Comparison of ENCODE assay signal across 8 cellular contexts in the genomic region with DNA sequence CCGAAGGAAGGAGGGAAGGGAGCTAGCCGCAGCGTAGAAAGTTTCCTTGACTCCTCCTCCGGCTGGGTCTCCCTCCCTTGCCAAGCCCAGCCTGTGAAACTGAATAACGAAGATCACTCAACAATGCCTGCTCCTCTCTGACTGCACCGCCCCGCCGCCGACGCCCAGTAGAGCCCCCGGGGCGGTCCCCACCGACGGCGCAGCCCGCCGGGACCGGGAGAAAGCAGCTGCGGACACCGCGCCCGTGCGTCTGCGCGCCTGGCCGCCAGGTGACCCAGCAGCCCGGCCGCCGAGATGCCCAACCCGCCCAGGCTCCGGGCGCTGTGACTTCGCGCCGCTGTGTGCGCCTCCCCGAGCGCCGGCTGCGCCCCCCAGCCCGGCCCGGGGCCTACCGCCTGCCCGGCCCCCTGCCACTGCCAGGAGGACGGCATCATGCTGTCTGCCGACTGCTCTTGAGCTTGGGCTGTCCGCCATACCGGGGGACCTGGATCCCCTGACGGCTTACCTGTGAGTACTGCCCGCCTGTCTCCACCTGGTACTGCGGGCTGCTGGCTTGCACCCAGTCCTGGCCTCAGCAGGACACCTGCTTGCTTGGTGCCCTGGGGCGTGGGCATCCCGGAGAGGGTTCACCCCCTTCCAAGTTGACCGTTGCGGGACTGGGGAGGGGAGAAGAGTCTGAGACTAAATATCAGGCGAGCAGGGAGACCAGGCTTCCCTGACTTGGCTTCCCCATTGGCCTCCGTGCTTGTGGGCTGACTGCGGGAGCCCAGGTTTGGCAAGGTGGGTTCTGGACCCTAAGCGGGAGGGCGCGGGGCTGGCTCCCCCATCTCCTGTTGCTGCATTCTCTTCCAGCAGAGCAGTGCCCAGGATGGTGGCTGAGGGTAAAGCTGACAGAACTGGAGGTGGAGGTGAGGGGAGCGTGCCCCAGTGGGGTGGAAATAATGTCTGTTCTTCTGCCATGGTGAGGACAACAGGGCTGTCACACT. TPM values are rescaled to one million over a fixed set of nuclear protein-coding genes. Genes with fewer than 3 reads are reported as not detected.
DNase-seq lines count a peak whose midpoint lies in the region; ATAC-seq and TF ChIP-seq lines count a peak whose summit lies in the region.

No MANE protein-coding gene starts in this region.

- peaks cover 12% of the 10 kb centered on the region for H3K27me3 ChIP-seq in CD8-positive, alpha-beta memory T cell (ENCODE audit: insufficient read depth, low read length, poor library complexity, severe bottlenecking)
- H3K27me3 ChIP-seq in MM.1S (replicated peaks; ENCODE audit: insufficient read depth, low read length) (peaks cover 10% of the 10 kb centered on the region), mesenchymal stem cell (ENCODE audit: control insufficient read depth in 1 of 2, insufficient read depth in 1 of 2, low read length in 2 of 2) (no peaks in the 10 kb centered on the region)

- H3K27ac ChIP-seq in CD8-positive, alpha-beta memory T cell (ENCODE audit: low read depth, low read length): no peak overlapping the region
- H3K27ac ChIP-seq in MM.1S (ENCODE audit: low read length): no peak overlapping the region
- H3K27ac ChIP-seq in coronary artery: peak overlapping the region in 1 of 2 donors; percentile 67
- peak overlapping the region; percentile 57 for H3K27ac ChIP-seq in mesenchymal stem cell (ENCODE audit: low read length, poor library complexity, severe bottlenecking)

- POLR2A ChIA-PET in CD8-positive, alpha-beta memory T cell (lab: Charles Lee): no interaction called here

- WGBS in mesenchymal stem cell: 21% methylated on average over 61 of the region's 62 CpGs

- peaks cover 24 to 58% of the 10 kb centered on the region in 2 donors for H3K27me3 Mint-ChIP-seq in CD8-positive, alpha-beta memory T cell

- H3K4me2 ChIP-seq in MM.1S (ENCODE audit: low read depth, low read length): peak overlapping the region; percentile 76
- peak overlapping the region; percentile 66 for H3K4me2 ChIP-seq in mesenchymal stem cell (ENCODE audit: low read length, poor library complexity, severe bottlenecking)

- H4K8ac ChIP-seq in mesenchymal stem cell (ENCODE audit: low read length): peak overlapping the region; percentile 77

- no peak overlapping the region for H3K4me3 ChIP-seq in CD8-positive, alpha-beta memory T cell (ENCODE audit: low read length)
- H3K4me3 ChIP-seq in MM.1S (ENCODE audit: low read length) (peak overlapping the region; percentile 37), coronary artery (peak overlapping the region; percentile 71), mesenchymal stem cell (ENCODE audit: insufficient read depth in 1 of 2, low read depth in 1 of 2, low read length in 2 of 2) (peak overlapping the region; percentile 78 to 79)

- peak overlapping the region in 1 of 2 experiments; percentile 80 for H3K14ac ChIP-seq in mesenchymal stem cell (ENCODE audit: low read length in 2 of 2)

- no peak for ATAC-seq in GM21786 (IDR thresholded peaks at IDR 0.05; ENCODE audit: unreplicated experiment)
- ATAC-seq in HG02571 (IDR thresholded peaks at IDR 0.05; ENCODE audit: unreplicated experiment): no peak

- no peaks in the 10 kb centered on the region for H3F3A ChIP-seq in MM.1S (ENCODE audit: insufficient read depth, low read length)

- peaks cover 5% of the 10 kb centered on the region for H3K79me1 ChIP-seq in mesenchymal stem cell (replicated peaks; ENCODE audit: low read length, poor library complexity, severe bottlenecking)

- H3K9ac ChIP-seq in MM.1S (ENCODE audit: low read length) (no peak overlapping the region), mesenchymal stem cell (ENCODE audit: low read length) (peak overlapping the region; percentile 80)

- no peak overlapping the region for H2AK5ac ChIP-seq in mesenchymal stem cell (ENCODE audit: low read length, severe bottlenecking)

- no peaks in the 10 kb centered on the region for H3K36me3 Mint-ChIP-seq in CD8-positive, alpha-beta memory T cell

- peak overlapping the region in 1 of 2 experiments; percentile 3 for H3K23ac ChIP-seq in mesenchymal stem cell (ENCODE audit: low read length in 2 of 2)

- peak overlapping the region; percentile 51 to 89 for H3K18ac ChIP-seq in mesenchymal stem cell (ENCODE audit: low read depth in 1 of 2, low read length in 2 of 2)

- TF ChIP-seq CTCF in MM.1S (IDR thresholded peaks at IDR 0.05; ENCODE audit: low read length) (no peak), coronary artery (IDR thresholded peaks at IDR 0.05) (no peak)

- H3K9me3 ChIP-seq in CD8-positive, alpha-beta memory T cell (ENCODE audit: low read length): no peaks in the 10 kb centered on the region
- no peaks in the 10 kb centered on the region for H3K9me3 ChIP-seq in MM.1S (replicated peaks; ENCODE audit: insufficient read depth, low read length)
- no peaks in the 10 kb centered on the region for H3K9me3 ChIP-seq in mesenchymal stem cell (ENCODE audit: control insufficient read depth, low read length)

- peak overlapping the region; percentile 38 to 63 for H3K4ac ChIP-seq in mesenchymal stem cell (ENCODE audit: low read depth in 1 of 2, low read length in 2 of 2)

- H2BK5ac ChIP-seq in mesenchymal stem cell (ENCODE audit: low read depth, low read length, poor library complexity, severe bottlenecking): no peak overlapping the region

- H3K4me3 Mint-ChIP-seq in CD8-positive, alpha-beta memory T cell: peak overlapping the region in 5 of 7 donors; percentile 57 to 76 (median 75)

- peaks cover 9% of the 10 kb centered on the region for H3K4me1 ChIP-seq in CD8-positive, alpha-beta memory T cell (ENCODE audit: insufficient read depth, low read length)
- H3K4me1 ChIP-seq in MM.1S (ENCODE audit: low read length) (peaks cover 6% of the 10 kb centered on the region; the same call in 1 of the 2 replicates), mesenchymal stem cell (ENCODE audit: control insufficient read depth, insufficient read depth, low read depth, low read length) (peaks cover 33% of the 10 kb centered on the region)

- no peaks in the 10 kb centered on the region for H3K9me3 Mint-ChIP-seq in CD8-positive, alpha-beta memory T cell

- H3K79me2 ChIP-seq in MM.1S (ENCODE audit: low read length): no peaks in the 10 kb centered on the region

- H4K20me1 ChIP-seq in MM.1S (ENCODE audit: insufficient read depth, low read length): no peaks in the 10 kb centered on the region

- H2BK120ac ChIP-seq in mesenchymal stem cell (ENCODE audit: low read depth, low read length): peak overlapping the region; percentile 76

- peaks cover 8 to 18% (median 10%) of the 10 kb centered on the region in 3 donors for H3K4me1 Mint-ChIP-seq in CD8-positive, alpha-beta memory T cell

- no peaks in the 10 kb centered on the region for H3K9me2 ChIP-seq in MM.1S (replicated peaks; ENCODE audit: insufficient read depth, low read length)

- no peaks in the 10 kb centered on the region for H3K36me3 ChIP-seq in CD8-positive, alpha-beta memory T cell (ENCODE audit: insufficient read depth, low read length)
- H3K36me3 ChIP-seq in MM.1S (replicated peaks; ENCODE audit: insufficient read depth, low read length) (no peaks in the 10 kb centered on the region), mesenchymal stem cell (ENCODE audit: control insufficient read depth in 1 of 2, insufficient read depth in 2 of 2, low read depth in 1 of 2, low read length in 2 of 2) (peaks cover 0 to 24% of the 10 kb centered on the region in 2 experiments)

- CTCF ChIA-PET in CD8-positive, alpha-beta memory T cell (lab: Charles Lee): interaction anchor here (0.9 to 7.1 kb wide), 14 partner anchors 9 to 850 kb away, joined by 3 to 51 read pairs (median 4); no protein-coding TSS in a partner anchor

- H3K27ac Mint-ChIP-seq in CD8-positive, alpha-beta memory T cell: peak overlapping the region in 2 of 8 donors; percentile 39 to 41

- DNase-seq in CD8-positive, alpha-beta memory T cell: no peak
- DNase-seq in MM.1S (peak; percentile 21), coronary artery (ENCODE audit: low spot score) (no peak), mesenchymal stem cell (peak; percentile 36), NCI-H1092 treated with DMSO at 0.1 percent for 48 hours (lab: John Stamatoyannopoulos, UW) (no peak)
- DNase-seq in NK-92 treated with Interleukin-12 subunit alpha and Interleukin-12 subunit beta, amount 100 ng/mL, for 24 hours (lab: John Stamatoyannopoulos, UW): no peak

- H2BK15ac ChIP-seq in mesenchymal stem cell (ENCODE audit: low read depth, poor library complexity, severe bottlenecking): peak overlapping the region; percentile 68

- peak overlapping the region; percentile 91 for H4K91ac ChIP-seq in mesenchymal stem cell (ENCODE audit: low read length)

- H2BK12ac ChIP-seq in mesenchymal stem cell (ENCODE audit: low read length in 2 of 2): peak overlapping the region in 1 of 2 experiments; percentile 57

- H2AFZ ChIP-seq in MM.1S (ENCODE audit: low read length) (0 out of 2 replicates have a peak overlapping the region, but pooled peaks have one; percentile 42), mesenchymal stem cell (ENCODE audit: low read depth, low read length) (no peak overlapping the region)

RNA-seq across cellular contexts. Expression of a gene that starts 26.2 kb away (rescaled TPM):
- total RNA-seq in CD8-positive, alpha-beta memory T cell: 10 to 100 TPM; 60.7 to 64.0 TPM
- polyA plus RNA-seq in CD8-positive, alpha-beta memory T cell: 38.8 TPM
- 73.3 TPM for polyA plus RNA-seq in mesenchymal stem cell (2013, experiment 1 of 2)
- polyA plus RNA-seq in mesenchymal stem cell (2013, experiment 2 of 2): 74.4 TPM

Comparison
In these comparisons a context has a peak if more than half of its experiments do, and no peak if none do; other contexts are left out.
1. DNase-seq: peak in MM.1S (single experiment) and mesenchymal stem cell (single experiment); none in CD8-positive, alpha-beta memory T cell (0 of 5), coronary artery (single experiment), NCI-H1092 treated with DMSO at 0.1 percent for 48 hours (single experiment) and NK-92 treated with Interleukin-12 subunit alpha and Interleukin-12 subunit beta, amount 100 ng/mL, for 24 hours (single experiment).